25 cellular contexts compared by ENCODE assay signal in the genomic region with DNA sequence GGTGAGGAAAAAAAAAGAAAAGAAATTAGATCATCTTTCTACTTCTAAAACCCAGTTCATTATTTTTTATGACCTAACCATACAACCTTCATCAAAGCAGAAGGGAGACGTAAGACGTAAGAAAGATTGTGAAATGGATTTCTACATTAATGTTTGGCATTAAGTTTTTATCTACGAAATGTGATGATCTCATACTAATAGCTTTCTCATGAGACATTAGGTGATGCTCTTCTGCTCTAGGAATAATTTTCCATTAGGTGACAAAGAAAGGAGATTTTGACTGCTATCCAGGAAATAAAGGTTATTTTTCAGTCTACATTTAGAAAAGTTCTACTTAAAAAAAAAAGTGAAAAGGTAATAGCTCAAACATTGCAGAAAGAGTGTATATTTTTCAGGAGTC.
"Had no signal": no experiment of that assay in that cellular context is flagged by ENCODE, and none has a peak within 500 bp of the region (broad histone marks: within the 10 kb centered on the region; RNA-seq: fewer than 3 reads in every experiment).

No MANE protein-coding gene starts in this region.

- H3K36me3 ChIP-seq: left ventricle myocardium inferior, ovary, prostate gland, stomach, thyroid gland, transverse colon, upper lobe of left lung, vagina had no signal

- H3K4me1 ChIP-seq: left ventricle myocardium inferior, prostate gland, stomach, testis, thyroid gland, transverse colon, upper lobe of left lung, vagina had no signal

- H3K4me3 ChIP-seq: left ventricle myocardium inferior, lung, ovary, prostate gland, skin epidermis, stomach, testis, thyroid gland, transverse colon, upper lobe of left lung, vagina had no signal

- DNase-seq: islet precursor cell; left ventricle myocardium inferior; mesendoderm; naive thymus-derived CD4-positive, alpha-beta T cell; ovary; retina; right cardiac atrium; stimulated activated CD4-positive, alpha-beta T cell treated with anti-CD3 and anti-CD28 coated beads, Interleukin-12 subunit alpha, Interleukin-12 subunit beta, amount 100 ng/mL, for 4 hours; stimulated activated CD4-positive, alpha-beta T cell treated with anti-CD3 and anti-CD28 coated beads, Interleukin-15, amount 100 ng/mL, for 24 hours; stimulated activated CD4-positive, alpha-beta T cell treated with anti-CD3 and anti-CD28 coated beads, Interleukin-2, amount 100 ng/mL, for 24 hours; stimulated activated CD4-positive, alpha-beta T cell treated with anti-CD3 and anti-CD28 coated beads, Interleukin-4, amount 100 ng/mL, for 1 hour; stimulated activated naive B cell treated with anti-CD40 and anti-IgM and Interleukin-4, amounts not matched to agents 10 μg/mL and 1 μg/mL and 100 μg/mL, for 72 hours; stimulated activated naive CD8-positive, alpha-beta T cell treated with anti-CD3 and anti-CD28 coated beads, Interleukin-15, Interleukin-2, amounts not matched to agents 100 U/mL and 50 U/mL, for 24 hours; stomach; testis; thyroid gland; transverse colon; upper lobe of left lung had no signal

- H3K9me3 ChIP-seq: left ventricle myocardium inferior, ovary, prostate gland, stomach, testis, thyroid gland, transverse colon, upper lobe of left lung, vagina had no signal

- H3K9me3 Mint-ChIP-seq: mesothelial cell of epicardium; natural killer cell treated with Interleukin-12 subunit alpha and Interleukin-12 subunit beta and Interleukin-15 and Interleukin-18, amount 100 ng/mL, for 72 hours had no signal

- H3K27me3 Mint-ChIP-seq: naive thymus-derived CD4-positive, alpha-beta T cell; natural killer cell treated with Interleukin-12 subunit alpha and Interleukin-12 subunit beta and Interleukin-15 and Interleukin-18, amount 100 ng/mL, for 72 hours; stimulated activated naive B cell treated with anti-CD40 and anti-IgM and Interleukin-4, amounts not matched to agents 10 μg/mL and 1 μg/mL and 100 μg/mL, for 72 hours had no signal

- ATAC-seq: naive thymus-derived CD4-positive, alpha-beta T cell; natural killer cell treated with Interleukin-12 subunit alpha and Interleukin-12 subunit beta and Interleukin-15 and Interleukin-18, amount 100 ng/mL, for 72 hours; right cardiac atrium; sciatic nerve; stimulated activated naive B cell treated with anti-CD40 and anti-IgM and Interleukin-4, amounts not matched to agents 10 μg/mL and 1 μg/mL and 100 μg/mL, for 72 hours; stimulated activated naive CD8-positive, alpha-beta T cell treated with anti-CD3 and anti-CD28 coated beads, Interleukin-15, Interleukin-2, amounts not matched to agents 100 U/mL and 50 U/mL, for 24 hours had no signal

- H3K27ac ChIP-seq: left ventricle myocardium inferior, ovary, prostate gland, skin epidermis, stomach, testis, thyroid gland, transverse colon, upper lobe of left lung, vagina had no signal

- H3K27me3 ChIP-seq: ovary, stomach, testis, thyroid gland, transverse colon, upper lobe of left lung, vagina had no signal

- H3K4me3 Mint-ChIP-seq: mesothelial cell of epicardium; naive thymus-derived CD4-positive, alpha-beta T cell; natural killer cell treated with Interleukin-12 subunit alpha and Interleukin-12 subunit beta and Interleukin-15 and Interleukin-18, amount 100 ng/mL, for 72 hours; stimulated activated naive B cell treated with anti-CD40 and anti-IgM and Interleukin-4, amounts not matched to agents 10 μg/mL and 1 μg/mL and 100 μg/mL, for 72 hours had no signal

- H3K27ac Mint-ChIP-seq: mesothelial cell of epicardium; naive thymus-derived CD4-positive, alpha-beta T cell; natural killer cell treated with Interleukin-12 subunit alpha and Interleukin-12 subunit beta and Interleukin-15 and Interleukin-18, amount 100 ng/mL, for 72 hours; stimulated activated naive B cell treated with anti-CD40 and anti-IgM and Interleukin-4, amounts not matched to agents 10 μg/mL and 1 μg/mL and 100 μg/mL, for 72 hours had no signal

- H3K36me3 Mint-ChIP-seq: mesothelial cell of epicardium; naive thymus-derived CD4-positive, alpha-beta T cell; natural killer cell treated with Interleukin-12 subunit alpha and Interleukin-12 subunit beta and Interleukin-15 and Interleukin-18, amount 100 ng/mL, for 72 hours; stimulated activated naive B cell treated with anti-CD40 and anti-IgM and Interleukin-4, amounts not matched to agents 10 μg/mL and 1 μg/mL and 100 μg/mL, for 72 hours had no signal

- H3K4me1 Mint-ChIP-seq: naive thymus-derived CD4-positive, alpha-beta T cell; stimulated activated naive B cell treated with anti-CD40 and anti-IgM and Interleukin-4, amounts not matched to agents 10 μg/mL and 1 μg/mL and 100 μg/mL, for 72 hours had no signal
